ENCODE assay signal across 10 cellular contexts in the genomic region with DNA sequence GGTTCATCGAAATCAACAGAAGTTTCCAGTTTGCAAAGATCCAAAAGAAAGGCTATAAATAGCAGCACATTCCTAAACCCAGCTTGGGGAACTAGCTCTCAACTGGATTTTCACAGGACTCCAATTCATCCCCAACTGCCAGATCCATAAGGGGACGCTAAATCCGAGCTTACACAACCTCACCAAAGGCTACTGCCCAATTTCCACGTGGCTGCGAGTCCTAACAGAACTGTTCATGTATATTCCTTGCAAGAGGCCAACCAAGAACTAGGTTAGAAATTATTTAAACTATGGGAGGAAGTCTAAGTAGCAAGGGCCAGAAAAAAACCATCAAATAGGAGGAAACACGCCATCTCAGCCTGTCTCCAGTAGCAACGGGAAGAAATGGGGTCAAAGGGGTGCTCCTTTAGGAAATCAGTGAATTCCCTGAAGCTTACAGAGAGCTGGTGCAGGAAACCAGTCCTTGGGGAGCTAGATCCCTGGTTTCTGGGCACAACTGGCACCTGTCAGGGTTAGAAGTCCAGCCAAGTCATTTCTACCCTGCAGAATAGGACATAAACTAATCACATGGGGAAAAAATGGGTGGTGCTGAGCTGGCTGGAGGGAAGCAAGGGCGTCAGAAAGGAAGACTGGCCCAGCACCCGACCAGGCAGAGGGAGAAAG. TPM values are rescaled to one million over a fixed set of nuclear protein-coding genes. Genes with fewer than 3 reads are reported as not detected.
DNase-seq lines count a peak whose midpoint lies in the region; ATAC-seq and TF ChIP-seq lines count a peak whose summit lies in the region.
"Had no signal": no experiment of that assay in that cellular context is flagged by ENCODE, and none has a peak within 500 bp of the region (broad histone marks: within the 10 kb centered on the region; RNA-seq: fewer than 3 reads in every experiment).

No MANE protein-coding gene starts in this region.

- H3K79me2 ChIP-seq in GM23338 (replicated peaks; ENCODE audit: insufficient read depth) = peaks cover 32% of the 10 kb centered on the region

- H3K27me3 ChIP-seq in GM23338 (ENCODE audit: insufficient read depth) = no peaks in the 10 kb centered on the region
- no peaks in the 10 kb centered on the region for H3K27me3 ChIP-seq in sigmoid colon
- H3K27me3 ChIP-seq in MG63 = no peaks in the 10 kb centered on the region
- H3K27me3 ChIP-seq: BLaER1 treated with 17β-estradiol and CSF1 and Interleukin-3, amounts not matched to agents 10 nM and 100 nM had no signal

- H3K27me3 Mint-ChIP-seq in GM23338 (ENCODE audit: insufficient read depth, low read depth, poor library complexity) (peaks cover 14% of the 10 kb centered on the region), WTC11 (ENCODE audit: low read depth) (peaks cover 6% of the 10 kb centered on the region)
- H3K27me3 Mint-ChIP-seq: brain had no signal

- H3K36me3 ChIP-seq in GM23338 (ENCODE audit: insufficient read depth) = no peaks in the 10 kb centered on the region; the same call in 1 of the 2 replicates
- H3K36me3 ChIP-seq in sigmoid colon = no peaks in the 10 kb centered on the region
- no peaks in the 10 kb centered on the region for H3K36me3 ChIP-seq in MG63

- no peaks in the 10 kb centered on the region for H3K9me3 ChIP-seq in sigmoid colon
- H3K9me3 ChIP-seq in MG63 = no peaks in the 10 kb centered on the region

- no peak for TF ChIP-seq POLR2A in sigmoid colon (IDR thresholded peaks at IDR 0.05)

- peak in 1 of 4 donors; percentile 48 for TF ChIP-seq EP300 in sigmoid colon (IDR thresholded peaks at IDR 0.05)

- H3K27ac Mint-ChIP-seq in GM23338 (no peak overlapping the region), WTC11 (no peak overlapping the region)

- H3K9me2 ChIP-seq in GM23338 (ENCODE audit: insufficient read depth) = peaks cover 2% of the 10 kb centered on the region; the same call in 1 of the 2 replicates

- H3K36me3 Mint-ChIP-seq in GM23338 (ENCODE audit: low read depth) = peaks cover 8% of the 10 kb centered on the region; the same call in 2 of the 3 replicates
- H3K36me3 Mint-ChIP-seq in WTC11 = peaks cover 13% of the 10 kb centered on the region

- H3K4me3 Mint-ChIP-seq in GM23338 = no peak overlapping the region
- H3K4me3 Mint-ChIP-seq in WTC11 = no peak overlapping the region
- H3K4me3 Mint-ChIP-seq: brain had no signal

- no peak for ATAC-seq in GM23338
- ATAC-seq in left lobe of liver = peak; percentile 30
- ATAC-seq in GM21717 (IDR thresholded peaks at IDR 0.05; ENCODE audit: unreplicated experiment) = no peak
- ATAC-seq in WTC11 = no peak

- CTCF ChIA-PET in WTC11 (lab: Charles Lee) = no interaction called here

- no peak overlapping the region for H2AFZ ChIP-seq in GM23338

- peak overlapping the region; percentile 67 for H3K4me2 ChIP-seq in GM23338

- peaks cover 57% of the 10 kb centered on the region for H3K4me1 Mint-ChIP-seq in GM23338
- H3K4me1 Mint-ChIP-seq in WTC11 = peaks cover 56% of the 10 kb centered on the region

- H3K27ac ChIP-seq in GM23338 (ENCODE audit: low read depth) = no peak overlapping the region
- H3K27ac ChIP-seq in cingulate gyrus (ENCODE audit: low read depth, low read length) = peak overlapping the region; percentile 76
- peak overlapping the region; percentile 56 to 70 (median 62) for H3K27ac ChIP-seq in sigmoid colon

- intact Hi-C loops in sigmoid colon (cut with DNase I) = no loop called here

- H3F3A ChIP-seq in GM23338 (replicated peaks; ENCODE audit: low read depth) = no peaks in the 10 kb centered on the region; the same call in 1 of the 2 replicates

- H3K4me3 ChIP-seq in GM23338 (no peak overlapping the region), sigmoid colon (no peak overlapping the region), MG63 (no peak overlapping the region)
- H3K4me3 ChIP-seq: BLaER1 treated with 17β-estradiol and CSF1 and Interleukin-3, amounts not matched to agents 10 nM and 100 nM had no signal

- H3K9me3 Mint-ChIP-seq in GM23338 = peaks cover 7% of the 10 kb centered on the region; the same call in 2 of the 3 replicates
- peaks cover 3% of the 10 kb centered on the region for H3K9me3 Mint-ChIP-seq in WTC11

- POLR2A ChIA-PET in WTC11 (lab: Charles Lee) = no interaction called here

- 67 to 69% methylated on average over 9 of the region's 9 CpGs for WGBS in sigmoid colon, 2 donors

- H3K4me1 ChIP-seq in GM23338 (ENCODE audit: insufficient read depth) (peaks cover 52% of the 10 kb centered on the region), sigmoid colon (peaks cover 0 to 64% (median 53%) of the 10 kb centered on the region in 4 donors)

- peaks cover 6% of the 10 kb centered on the region for H4K20me1 ChIP-seq in GM23338 (replicated peaks; ENCODE audit: insufficient read depth)

- DNase-seq in GM23338 (ENCODE audit: low spot score) = no peak
- DNase-seq in left lobe of liver (ENCODE audit: low spot score) = no peak
- DNase-seq in sigmoid colon = no peak
- no peak for DNase-seq in germinal center (ENCODE audit: low spot score)
- no peak for DNase-seq in WTC11 (ENCODE audit: low spot score)
- no peak for DNase-seq in MG63

- TF ChIP-seq CTCF in GM23338 (conservative IDR thresholded peaks at IDR 0.05; ENCODE audit: low read depth in 2 of 2) (no peak), sigmoid colon (IDR thresholded peaks at IDR 0.05) (no peak), WTC11 (IDR thresholded peaks at IDR 0.05) (no peak)

TF ChIP-seq in GM23338, 12 proteins besides CTCF, POLR2A, EP300 and RAD21 (continues in another document):
- no peak for TF ChIP-seq ETS1 (IDR thresholded peaks at IDR 0.05)

TF ChIP-seq in WTC11, 78 proteins besides CTCF, POLR2A, EP300 and RAD21:
- no peak for TF ChIP-seq GTF2I (CRISPR knock-in tag; conservative IDR thresholded peaks at IDR 0.05)

RNA-seq across cellular contexts. Expression of gene RELL1, which starts 20.7 kb away (rescaled TPM):
- total RNA-seq in GM23338 (2014; rRNA removed; shearing (Covaris generic)) = 27.0 and 28.5 TPM in 2 replicates
- polyA plus RNA-seq in GM23338 (2016; fragmentation: Nextera tagmentation; extraction: Ambion mirVana) (1.9 and 2.8 TPM in 2 replicates), sigmoid colon (1 to 10 TPM; 4.2 to 9.9 (median 4.8) TPM)
- total RNA-seq in left lobe of liver (3.9 TPM), sigmoid colon (10 to 100 TPM; 38.8 to 63.2 (median 47.1) TPM), WTC11 (2021) (10.1 to 14.4 TPM (median 12.5 TPM) in 3 replicates)
- 14.4 and 28.9 TPM in 2 replicates for total RNA-seq in MG63 (2014; rRNA removed; shearing (Covaris generic); ENCODE audit: low replicate concordance)
